16 cellular contexts compared by ENCODE assay signal in genomic region chr2:36667931-36668330, GRCh38. TPM values are rescaled to one million over a fixed set of nuclear protein-coding genes. Genes with fewer than 3 reads are reported as not detected.
"Had no signal": no experiment of that assay in that cellular context is flagged by ENCODE, and none has a peak within 500 bp of the region (broad histone marks: within the 10 kb centered on the region; RNA-seq: fewer than 3 reads in every experiment).

No MANE protein-coding gene starts in this region.

- H3K27ac ChIP-seq: parathyroid adenoma, tibial artery had no signal

- H3K4me3 ChIP-seq: tibial artery had no signal

- H3K36me3 ChIP-seq: tibial artery had no signal

- H3K27me3 ChIP-seq: tibial artery had no signal

- H3K4me1 ChIP-seq: parathyroid adenoma had no signal

- H3K9me3 ChIP-seq: tibial artery had no signal

- ATAC-seq: left colon; stimulated activated naive B cell treated with anti-CD40 and anti-IgM and Interleukin-4, amounts not matched to agents 10 μg/mL and 1 μg/mL and 100 μg/mL, for 72 hours had no signal

- DNase-seq: activated CD4-positive, alpha-beta T cell treated with anti-CD3 and anti-CD28 coated beads, Interleukin-2, amount 10 ng/mL, durations not matched to agents 7 days and 5 days; activated CD4-positive, CD25-positive, alpha-beta regulatory T cell; activated CD8-positive, alpha-beta memory T cell treated with anti-CD3 and anti-CD28 coated beads for 24 hours; activated gamma-delta T cell treated with Interleukin-2 at 50 U/mL for 16 hours; activated naive CD8-positive, alpha-beta T cell treated with anti-CD3 and anti-CD28 coated beads, Interleukin-2, amount 10 ng/mL, durations not matched to agents 7 days and 5 days; foreskin fibroblast; glutamatergic neuron; left colon; naive B cell; stimulated activated CD4-positive, alpha-beta T cell treated with anti-CD3 and anti-CD28 coated beads, Interleukin-2, amount 100 ng/mL, for 48 hours; stimulated activated naive B cell treated with anti-CD40 and anti-IgM and Interleukin-4, amounts not matched to agents 10 μg/mL and 1 μg/mL and 100 μg/mL, for 72 hours had no signal

RNA-seq across cellular contexts. Expression of gene VIT, which starts 28.6 kb away (rescaled TPM):
- total RNA-seq: activated CD4-positive, alpha-beta T cell treated with anti-CD3 and anti-CD28 coated beads, Interleukin-2, amount 10 ng/mL, durations not matched to agents 7 days and 5 days; activated naive CD8-positive, alpha-beta T cell treated with anti-CD3 and anti-CD28 coated beads, Interleukin-2, amount 10 ng/mL, durations not matched to agents 7 days and 5 days; bronchial epithelial cell; lung microvascular endothelial cell; mononuclear cell had no signal
